32 cellular contexts compared by ENCODE assay signal in the genomic region with DNA sequence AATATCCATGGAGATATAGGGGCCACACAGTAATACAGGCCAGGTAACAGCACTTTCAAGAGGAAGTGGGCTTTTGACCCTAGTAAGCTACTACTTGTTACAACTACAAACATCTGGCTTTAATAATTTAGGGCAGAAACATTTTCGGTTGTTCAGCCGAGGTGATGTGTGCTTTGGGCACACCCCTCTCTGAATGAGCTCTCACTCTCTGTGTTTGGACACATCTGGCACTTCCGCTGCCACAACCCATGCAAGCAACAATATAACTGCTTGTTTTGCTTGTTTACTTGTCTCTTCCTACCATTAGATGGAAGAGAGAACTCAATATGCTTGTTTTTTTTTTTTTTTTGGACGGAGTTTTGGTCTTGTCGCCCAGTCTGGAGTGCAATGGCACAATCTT.
"Had no signal": no experiment of that assay in that cellular context is flagged by ENCODE, and none has a peak within 500 bp of the region (broad histone marks: within the 10 kb centered on the region; RNA-seq: fewer than 3 reads in every experiment).

No MANE protein-coding gene starts in this region.

- H3K27ac ChIP-seq: brain microvascular endothelial cell, PC-9, RWPE1, VCaP had no signal

- H3K36me3 Mint-ChIP-seq: activated CD4-positive, alpha-beta memory T cell treated with anti-CD3 and anti-CD28 coated beads for 36 hours; activated naive CD8-positive, alpha-beta T cell treated with anti-CD3 and anti-CD28 coated beads for 36 hours had no signal

- ATAC-seq: Right ventricle myocardium inferior had no signal

- H2AFZ ChIP-seq: PC-9 had no signal

- H3K9me3 Mint-ChIP-seq: activated B cell treated with CpG ODN at 0.5 μM for 24 hours; activated CD4-positive, alpha-beta memory T cell treated with anti-CD3 and anti-CD28 coated beads for 36 hours; activated naive CD8-positive, alpha-beta T cell treated with anti-CD3 and anti-CD28 coated beads for 36 hours had no signal

- H3K4me1 Mint-ChIP-seq: activated naive CD8-positive, alpha-beta T cell treated with anti-CD3 and anti-CD28 coated beads for 36 hours had no signal

- H3K4me3 Mint-ChIP-seq: activated B cell treated with CpG ODN at 0.5 μM for 24 hours; activated CD4-positive, alpha-beta memory T cell treated with anti-CD3 and anti-CD28 coated beads for 36 hours; activated naive CD8-positive, alpha-beta T cell treated with anti-CD3 and anti-CD28 coated beads for 36 hours had no signal

- H3K36me3 ChIP-seq: brain microvascular endothelial cell had no signal

- H3K27ac Mint-ChIP-seq: activated B cell treated with CpG ODN at 0.5 μM for 24 hours; activated CD4-positive, alpha-beta memory T cell treated with anti-CD3 and anti-CD28 coated beads for 36 hours; activated naive CD8-positive, alpha-beta T cell treated with anti-CD3 and anti-CD28 coated beads for 36 hours had no signal

- H3K4me3 ChIP-seq: PC-9 had no signal

- DNase-seq: activated B cell treated with CpG ODN at 0.5 μM for 24 hours; activated CD4-positive, alpha-beta memory T cell treated with anti-CD3 and anti-CD28 coated beads for 36 hours; activated CD4-positive, alpha-beta T cell treated with anti-CD3 and anti-CD28 coated beads for 4 hours; activated CD4-positive, alpha-beta T cell treated with anti-CD3 and anti-CD28 coated beads, Interleukin-2, amount 50 U/mL, for 1 hour; activated CD4-positive, CD25-positive, alpha-beta regulatory T cell treated with anti-CD3 and anti-CD28 coated beads, Interleukin-2, amount 50 U/mL, for 72 hours; activated CD8-positive, alpha-beta memory T cell treated with anti-CD3 and anti-CD28 coated beads, Interleukin-2, amount 50 U/mL, for 48 hours; activated effector memory CD4-positive, alpha-beta T cell treated with anti-CD3 and anti-CD28 coated beads, Interleukin-2, amount 50 U/mL, for 16 hours; activated naive CD4-positive, alpha-beta T cell; activated naive CD4-positive, alpha-beta T cell treated with anti-CD3 and anti-CD28 coated beads, Interleukin-2, amount 50 U/mL, for 16 hours; activated naive CD8-positive, alpha-beta T cell treated with anti-CD3 and anti-CD28 coated beads for 36 hours; activated T-cell treated with anti-CD3 and anti-CD28 coated beads, Interleukin-2, amount 50 U/mL, for 48 hours; amniotic stem cell; aorta; brain microvascular endothelial cell; central memory CD4-positive, alpha-beta T cell; Karpas-422; NCI-H1048; NCI-H1105 treated with DMSO at 0.1 percent for 48 hours; NCI-H1436; NCI-H1694; NCI-H1930; NCI-H2227 treated with DMSO at 0.1 percent for 48 hours; NCI-H526 treated with DMSO at 0.1 percent for 48 hours; PC-9; SIG-M5; SW 1271; T-helper 1 cell; T-helper 2 cell; T-helper 9 cell had no signal

- H3K4me2 ChIP-seq: PC-9 had no signal

- H3K27me3 Mint-ChIP-seq: activated CD4-positive, alpha-beta memory T cell treated with anti-CD3 and anti-CD28 coated beads for 36 hours had no signal

- H3K27me3 ChIP-seq: brain microvascular endothelial cell had no signal
